30 cellular contexts compared by ENCODE assay signal in genomic region chr16:79392081-79392480, GRCh38.
"Had no signal": no experiment of that assay in that cellular context is flagged by ENCODE, and none has a peak within 500 bp of the region (broad histone marks: within the 10 kb centered on the region; RNA-seq: fewer than 3 reads in every experiment).

No MANE protein-coding gene starts in this region.

- H3K36me3 ChIP-seq: breast epithelium, MG63, SJCRH30 had no signal

- H3K27ac Mint-ChIP-seq: activated CD4-positive, alpha-beta T cell treated with anti-CD3 and anti-CD28 coated beads for 36 hours; activated CD4-positive, alpha-beta T cell treated with anti-CD3 and anti-CD28 coated beads, Interleukin-2, amount 10 ng/mL, durations not matched to agents 7 days and 5 days; activated CD8-positive, alpha-beta T cell treated with anti-CD3 and anti-CD28 coated beads, Interleukin-2, amount 10 ng/mL, durations not matched to agents 7 days and 5 days; activated naive CD4-positive, alpha-beta T cell treated with anti-CD3 and anti-CD28 coated beads, Interleukin-2, amount 50 U/mL, for 24 hours; activated naive CD8-positive, alpha-beta T cell treated with anti-CD3 and anti-CD28 coated beads, Interleukin-2, amount 10 ng/mL, durations not matched to agents 7 days and 5 days; activated T-helper 2 cell treated with anti-CD3 and anti-CD28 coated beads, Interferon-gamma antibody, Interleukin-2, Interleukin-4, amounts not matched to agents 10 μg/mL and 5 μg/mL and 100 μg/mL, durations not matched to agents 14 hours and 24 hours and 36 hours; T-helper 1 cell treated with Interleukin-12 subunit alpha and Interleukin-12 subunit beta and Interleukin-4 antibody, amounts not matched to agents 30 μg/mL and 1 μg/mL, for 36 hours had no signal

- H3K9me3 ChIP-seq: body of pancreas, breast epithelium, MG63, SJCRH30 had no signal

- H3K27ac ChIP-seq: body of pancreas, breast epithelium, SJCRH30, SK-N-MC had no signal

- H3K27me3 ChIP-seq: body of pancreas, breast epithelium, MG63, SJCRH30 had no signal

- ATAC-seq: activated CD4-positive, alpha-beta T cell treated with anti-CD3 and anti-CD28 coated beads for 36 hours; activated CD4-positive, CD25-positive, alpha-beta regulatory T cell treated with anti-CD3 and anti-CD28 coated beads, Interleukin-2, amount 50 U/mL, for 24 hours; activated CD8-positive, alpha-beta T cell treated with anti-CD3 and anti-CD28 coated beads, Interleukin-2, amount 10 ng/mL, durations not matched to agents 7 days and 5 days; body of pancreas; Panc1 had no signal

- H3K4me1 ChIP-seq: body of pancreas, breast epithelium, SJCRH30 had no signal

- H3K36me3 Mint-ChIP-seq: activated naive CD4-positive, alpha-beta T cell treated with anti-CD3 and anti-CD28 coated beads, Interleukin-2, amount 50 U/mL, for 24 hours; activated naive CD8-positive, alpha-beta T cell treated with anti-CD3 and anti-CD28 coated beads, Interleukin-2, amount 10 ng/mL, durations not matched to agents 7 days and 5 days had no signal

- DNase-seq: activated CD4-positive, alpha-beta T cell treated with anti-CD3 and anti-CD28 coated beads for 36 hours; activated CD4-positive, alpha-beta T cell treated with anti-CD3 and anti-CD28 coated beads, Interleukin-2, amount 10 ng/mL, durations not matched to agents 7 days and 5 days; activated CD4-positive, alpha-beta T cell treated with anti-CD3 and anti-CD28 coated beads, Interleukin-2, amount 50 U/mL, for 48 hours; activated CD8-positive, alpha-beta memory T cell treated with anti-CD3 and anti-CD28 coated beads, Interleukin-2, amount 50 U/mL, for 4 hours; activated CD8-positive, alpha-beta T cell treated with anti-CD3 and anti-CD28 coated beads, Interleukin-2, amount 10 ng/mL, durations not matched to agents 7 days and 5 days; activated gamma-delta T cell; activated naive CD4-positive, alpha-beta T cell treated with Interleukin-2 at 50 U/mL for 16 hours; activated naive CD8-positive, alpha-beta T cell treated with anti-CD3 and anti-CD28 coated beads, Interleukin-2, amount 10 ng/mL, durations not matched to agents 7 days and 5 days; activated T-cell treated with anti-CD3 and anti-CD28 coated beads for 4 hours; activated T-cell treated with anti-CD3 and anti-CD28 coated beads, Interleukin-2, amount 50 U/mL, for 48 hours; body of pancreas; Karpas-422; KBM-7; MG63; NCI-H1092; NCI-H1436 treated with DMSO at 0.1 percent for 48 hours; NCI-H1694 treated with DMSO at 0.1 percent for 48 hours; NCI-H2029; NCI-H345; NCI-H524 treated with DMSO at 0.1 percent for 48 hours; SHP77; SJCRH30 had no signal

- H3K9me3 Mint-ChIP-seq: activated CD4-positive, alpha-beta T cell treated with anti-CD3 and anti-CD28 coated beads, Interleukin-2, amount 10 ng/mL, durations not matched to agents 7 days and 5 days; activated naive CD4-positive, alpha-beta T cell treated with anti-CD3 and anti-CD28 coated beads, Interleukin-2, amount 50 U/mL, for 24 hours; activated naive CD8-positive, alpha-beta T cell treated with anti-CD3 and anti-CD28 coated beads, Interleukin-2, amount 10 ng/mL, durations not matched to agents 7 days and 5 days; activated T-helper 2 cell treated with anti-CD3 and anti-CD28 coated beads, Interferon-gamma antibody, Interleukin-2, Interleukin-4, amounts not matched to agents 10 μg/mL and 5 μg/mL and 100 μg/mL, durations not matched to agents 14 hours and 24 hours and 36 hours; T-helper 1 cell treated with Interleukin-12 subunit alpha and Interleukin-12 subunit beta and Interleukin-4 antibody, amounts not matched to agents 30 μg/mL and 1 μg/mL, for 36 hours; T-helper 2 cell treated with Interferon-gamma antibody and Interleukin-4, amounts not matched to agents 5 μg/mL and 100 μg/mL, for 36 hours had no signal

- H3K4me3 Mint-ChIP-seq: activated CD4-positive, alpha-beta T cell treated with anti-CD3 and anti-CD28 coated beads for 36 hours; activated CD4-positive, alpha-beta T cell treated with anti-CD3 and anti-CD28 coated beads, Interleukin-2, amount 10 ng/mL, durations not matched to agents 7 days and 5 days; activated CD8-positive, alpha-beta T cell treated with anti-CD3 and anti-CD28 coated beads, Interleukin-2, amount 10 ng/mL, durations not matched to agents 7 days and 5 days; activated naive CD4-positive, alpha-beta T cell treated with anti-CD3 and anti-CD28 coated beads, Interleukin-2, amount 50 U/mL, for 24 hours; activated naive CD8-positive, alpha-beta T cell treated with anti-CD3 and anti-CD28 coated beads, Interleukin-2, amount 10 ng/mL, durations not matched to agents 7 days and 5 days; T-helper 1 cell treated with Interleukin-12 subunit alpha and Interleukin-12 subunit beta and Interleukin-4 antibody, amounts not matched to agents 30 μg/mL and 1 μg/mL, for 36 hours; T-helper 2 cell treated with Interferon-gamma antibody and Interleukin-4, amounts not matched to agents 5 μg/mL and 100 μg/mL, for 36 hours had no signal

- H3K4me1 Mint-ChIP-seq: activated CD4-positive, alpha-beta T cell treated with anti-CD3 and anti-CD28 coated beads for 36 hours; activated CD4-positive, alpha-beta T cell treated with anti-CD3 and anti-CD28 coated beads, Interleukin-2, amount 10 ng/mL, durations not matched to agents 7 days and 5 days; activated naive CD4-positive, alpha-beta T cell treated with anti-CD3 and anti-CD28 coated beads, Interleukin-2, amount 50 U/mL, for 24 hours; activated naive CD8-positive, alpha-beta T cell treated with anti-CD3 and anti-CD28 coated beads, Interleukin-2, amount 10 ng/mL, durations not matched to agents 7 days and 5 days had no signal

- H3K4me3 ChIP-seq: body of pancreas, breast epithelium, MG63, SJCRH30, SK-N-MC had no signal
